1 cellular context compared by ENCODE assay signal in genomic region chr15:87401986-87402385, GRCh38.
TF ChIP-seq lines count a peak whose summit lies in the region.

No MANE protein-coding gene starts in this region.

TF ChIP-seq in GM23338, 12 proteins besides CTCF, POLR2A, EP300 and RAD21 (continued from another document):
- TF ChIP-seq ZNF462 (CRISPR knock-in tag; IDR thresholded peaks at IDR 0.05) (no peak), EZH2phosphoT487 (IDR thresholded peaks at IDR 0.05; ENCODE audit: unreplicated experiment) (no peak), EZH2 (IDR thresholded peaks at IDR 0.05; ENCODE audit: low read depth, unreplicated experiment) (no peak), POLR2AphosphoS5 (IDR thresholded peaks at IDR 0.05; ENCODE audit: low read depth) (no peak)
- TF ChIP-seq, protein P1, sequence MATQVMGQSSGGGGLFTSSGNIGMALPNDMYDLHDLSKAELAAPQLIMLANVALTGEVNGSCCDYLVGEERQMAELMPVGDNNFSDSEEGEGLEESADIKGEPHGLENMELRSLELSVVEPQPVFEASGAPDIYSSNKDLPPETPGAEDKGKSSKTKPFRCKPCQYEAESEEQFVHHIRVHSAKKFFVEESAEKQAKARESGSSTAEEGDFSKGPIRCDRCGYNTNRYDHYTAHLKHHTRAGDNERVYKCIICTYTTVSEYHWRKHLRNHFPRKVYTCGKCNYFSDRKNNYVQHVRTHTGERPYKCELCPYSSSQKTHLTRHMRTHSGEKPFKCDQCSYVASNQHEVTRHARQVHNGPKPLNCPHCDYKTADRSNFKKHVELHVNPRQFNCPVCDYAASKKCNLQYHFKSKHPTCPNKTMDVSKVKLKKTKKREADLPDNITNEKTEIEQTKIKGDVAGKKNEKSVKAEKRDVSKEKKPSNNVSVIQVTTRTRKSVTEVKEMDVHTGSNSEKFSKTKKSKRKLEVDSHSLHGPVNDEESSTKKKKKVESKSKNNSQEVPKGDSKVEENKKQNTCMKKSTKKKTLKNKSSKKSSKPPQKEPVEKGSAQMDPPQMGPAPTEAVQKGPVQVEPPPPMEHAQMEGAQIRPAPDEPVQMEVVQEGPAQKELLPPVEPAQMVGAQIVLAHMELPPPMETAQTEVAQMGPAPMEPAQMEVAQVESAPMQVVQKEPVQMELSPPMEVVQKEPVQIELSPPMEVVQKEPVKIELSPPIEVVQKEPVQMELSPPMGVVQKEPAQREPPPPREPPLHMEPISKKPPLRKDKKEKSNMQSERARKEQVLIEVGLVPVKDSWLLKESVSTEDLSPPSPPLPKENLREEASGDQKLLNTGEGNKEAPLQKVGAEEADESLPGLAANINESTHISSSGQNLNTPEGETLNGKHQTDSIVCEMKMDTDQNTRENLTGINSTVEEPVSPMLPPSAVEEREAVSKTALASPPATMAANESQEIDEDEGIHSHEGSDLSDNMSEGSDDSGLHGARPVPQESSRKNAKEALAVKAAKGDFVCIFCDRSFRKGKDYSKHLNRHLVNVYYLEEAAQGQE (IDR thresholded peaks at IDR 0.05; ENCODE audit: unreplicated experiment) = no peak
TF ChIP-seq in GM23338: peak in this region for 0.
